Comparison of ENCODE assay signal across 2 cellular contexts in the genomic region with DNA sequence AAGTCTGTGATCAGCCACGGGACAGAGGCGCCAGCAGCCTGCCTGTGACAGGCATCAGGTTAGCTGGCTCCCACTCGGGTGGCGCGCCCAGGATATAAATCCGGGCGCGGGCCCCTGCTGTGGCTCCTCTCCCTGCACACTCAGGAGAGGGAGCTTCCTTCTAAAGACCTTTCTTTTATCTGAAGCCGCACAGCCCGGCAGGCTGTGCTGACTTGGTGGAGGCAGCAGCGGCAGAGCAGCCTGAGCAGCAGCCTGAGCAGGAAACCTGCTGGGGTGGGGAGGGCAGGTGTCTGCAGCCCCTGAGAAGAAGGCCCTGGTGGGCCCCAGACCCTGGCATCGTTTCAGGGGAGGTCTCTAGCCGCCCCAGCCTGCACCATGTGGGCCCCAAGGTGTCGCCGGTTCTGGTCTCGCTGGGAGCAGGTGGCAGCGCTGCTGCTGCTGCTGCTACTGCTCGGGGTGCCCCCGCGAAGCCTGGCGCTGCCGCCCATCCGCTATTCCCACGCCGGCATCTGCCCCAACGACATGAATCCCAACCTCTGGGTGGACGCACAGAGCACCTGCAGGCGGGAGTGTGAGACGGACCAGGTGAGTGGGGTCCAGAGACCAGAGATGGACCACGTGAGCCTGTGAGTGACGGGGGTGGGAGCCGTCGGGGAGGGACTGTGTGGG.
TF ChIP-seq lines count a peak whose summit lies in the region.

A gene with protein sequence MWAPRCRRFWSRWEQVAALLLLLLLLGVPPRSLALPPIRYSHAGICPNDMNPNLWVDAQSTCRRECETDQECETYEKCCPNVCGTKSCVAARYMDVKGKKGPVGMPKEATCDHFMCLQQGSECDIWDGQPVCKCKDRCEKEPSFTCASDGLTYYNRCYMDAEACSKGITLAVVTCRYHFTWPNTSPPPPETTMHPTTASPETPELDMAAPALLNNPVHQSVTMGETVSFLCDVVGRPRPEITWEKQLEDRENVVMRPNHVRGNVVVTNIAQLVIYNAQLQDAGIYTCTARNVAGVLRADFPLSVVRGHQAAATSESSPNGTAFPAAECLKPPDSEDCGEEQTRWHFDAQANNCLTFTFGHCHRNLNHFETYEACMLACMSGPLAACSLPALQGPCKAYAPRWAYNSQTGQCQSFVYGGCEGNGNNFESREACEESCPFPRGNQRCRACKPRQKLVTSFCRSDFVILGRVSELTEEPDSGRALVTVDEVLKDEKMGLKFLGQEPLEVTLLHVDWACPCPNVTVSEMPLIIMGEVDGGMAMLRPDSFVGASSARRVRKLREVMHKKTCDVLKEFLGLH (plus strand): TSS at position 24 of the 669 bp plus-strand sequence. CDS start 352 bp downstream, at position 376.

TF ChIP-seq in SK-N-SH treated with all-trans-retinoic acid at 6 μM for 48 hours, 23 proteins besides CTCF, POLR2A, EP300 and RAD21 (continued from another document):
- TF ChIP-seq, protein P1, sequence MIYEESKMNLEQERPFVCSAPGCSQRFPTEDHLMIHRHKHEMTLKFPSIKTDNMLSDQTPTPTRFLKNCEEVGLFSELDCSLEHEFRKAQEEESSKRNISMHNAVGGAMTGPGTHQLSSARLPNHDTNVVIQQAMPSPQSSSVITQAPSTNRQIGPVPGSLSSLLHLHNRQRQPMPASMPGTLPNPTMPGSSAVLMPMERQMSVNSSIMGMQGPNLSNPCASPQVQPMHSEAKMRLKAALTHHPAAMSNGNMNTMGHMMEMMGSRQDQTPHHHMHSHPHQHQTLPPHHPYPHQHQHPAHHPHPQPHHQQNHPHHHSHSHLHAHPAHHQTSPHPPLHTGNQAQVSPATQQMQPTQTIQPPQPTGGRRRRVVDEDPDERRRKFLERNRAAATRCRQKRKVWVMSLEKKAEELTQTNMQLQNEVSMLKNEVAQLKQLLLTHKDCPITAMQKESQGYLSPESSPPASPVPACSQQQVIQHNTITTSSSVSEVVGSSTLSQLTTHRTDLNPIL (CRISPR knock-in tag; IDR thresholded peaks at IDR 0.05; ENCODE audit: low read depth) = no peak
- TF ChIP-seq GLIS3 (CRISPR knock-in tag; IDR thresholded peaks at IDR 0.05) = no peak
- TF ChIP-seq PPARA (CRISPR knock-in tag; IDR thresholded peaks at IDR 0.05; ENCODE audit: borderline replicate concordance) = no peak
- TF ChIP-seq, protein P2, sequence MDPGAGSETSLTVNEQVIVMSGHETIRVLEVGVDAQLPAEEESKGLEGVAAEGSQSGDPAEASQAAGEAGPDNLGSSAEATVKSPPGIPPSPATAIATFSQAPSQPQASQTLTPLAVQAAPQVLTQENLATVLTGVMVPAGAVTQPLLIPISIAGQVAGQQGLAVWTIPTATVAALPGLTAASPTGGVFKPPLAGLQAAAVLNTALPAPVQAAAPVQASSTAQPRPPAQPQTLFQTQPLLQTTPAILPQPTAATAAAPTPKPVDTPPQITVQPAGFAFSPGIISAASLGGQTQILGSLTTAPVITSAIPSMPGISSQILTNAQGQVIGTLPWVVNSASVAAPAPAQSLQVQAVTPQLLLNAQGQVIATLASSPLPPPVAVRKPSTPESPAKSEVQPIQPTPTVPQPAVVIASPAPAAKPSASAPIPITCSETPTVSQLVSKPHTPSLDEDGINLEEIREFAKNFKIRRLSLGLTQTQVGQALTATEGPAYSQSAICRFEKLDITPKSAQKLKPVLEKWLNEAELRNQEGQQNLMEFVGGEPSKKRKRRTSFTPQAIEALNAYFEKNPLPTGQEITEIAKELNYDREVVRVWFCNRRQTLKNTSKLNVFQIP (CRISPR knock-in tag; IDR thresholded peaks at IDR 0.05; ENCODE audit: borderline replicate concordance, low read depth) = no peak
- TF ChIP-seq, protein P3, sequence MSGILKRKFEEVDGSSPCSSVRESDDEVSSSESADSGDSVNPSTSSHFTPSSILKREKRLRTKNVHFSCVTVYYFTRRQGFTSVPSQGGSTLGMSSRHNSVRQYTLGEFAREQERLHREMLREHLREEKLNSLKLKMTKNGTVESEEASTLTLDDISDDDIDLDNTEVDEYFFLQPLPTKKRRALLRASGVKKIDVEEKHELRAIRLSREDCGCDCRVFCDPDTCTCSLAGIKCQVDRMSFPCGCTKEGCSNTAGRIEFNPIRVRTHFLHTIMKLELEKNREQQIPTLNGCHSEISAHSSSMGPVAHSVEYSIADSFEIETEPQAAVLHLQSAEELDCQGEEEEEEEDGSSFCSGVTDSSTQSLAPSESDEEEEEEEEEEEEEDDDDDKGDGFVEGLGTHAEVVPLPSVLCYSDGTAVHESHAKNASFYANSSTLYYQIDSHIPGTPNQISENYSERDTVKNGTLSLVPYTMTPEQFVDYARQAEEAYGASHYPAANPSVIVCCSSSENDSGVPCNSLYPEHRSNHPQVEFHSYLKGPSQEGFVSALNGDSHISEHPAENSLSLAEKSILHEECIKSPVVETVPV (CRISPR knock-in tag; IDR thresholded peaks at IDR 0.05) = no peak
- no peak for TF ChIP-seq TOX (CRISPR knock-in tag; IDR thresholded peaks at IDR 0.05; ENCODE audit: borderline replicate concordance)
- TF ChIP-seq ZNF70 (CRISPR knock-in tag; IDR thresholded peaks at IDR 0.05) = no peak
TF ChIP-seq in SK-N-SH treated with all-trans-retinoic acid at 6 μM for 48 hours: peak in this region for 0.

TF ChIP-seq in SK-N-SH, 30 proteins besides CTCF, POLR2A, EP300 and RAD21 (continued from another document):
- TF ChIP-seq, protein P4, sequence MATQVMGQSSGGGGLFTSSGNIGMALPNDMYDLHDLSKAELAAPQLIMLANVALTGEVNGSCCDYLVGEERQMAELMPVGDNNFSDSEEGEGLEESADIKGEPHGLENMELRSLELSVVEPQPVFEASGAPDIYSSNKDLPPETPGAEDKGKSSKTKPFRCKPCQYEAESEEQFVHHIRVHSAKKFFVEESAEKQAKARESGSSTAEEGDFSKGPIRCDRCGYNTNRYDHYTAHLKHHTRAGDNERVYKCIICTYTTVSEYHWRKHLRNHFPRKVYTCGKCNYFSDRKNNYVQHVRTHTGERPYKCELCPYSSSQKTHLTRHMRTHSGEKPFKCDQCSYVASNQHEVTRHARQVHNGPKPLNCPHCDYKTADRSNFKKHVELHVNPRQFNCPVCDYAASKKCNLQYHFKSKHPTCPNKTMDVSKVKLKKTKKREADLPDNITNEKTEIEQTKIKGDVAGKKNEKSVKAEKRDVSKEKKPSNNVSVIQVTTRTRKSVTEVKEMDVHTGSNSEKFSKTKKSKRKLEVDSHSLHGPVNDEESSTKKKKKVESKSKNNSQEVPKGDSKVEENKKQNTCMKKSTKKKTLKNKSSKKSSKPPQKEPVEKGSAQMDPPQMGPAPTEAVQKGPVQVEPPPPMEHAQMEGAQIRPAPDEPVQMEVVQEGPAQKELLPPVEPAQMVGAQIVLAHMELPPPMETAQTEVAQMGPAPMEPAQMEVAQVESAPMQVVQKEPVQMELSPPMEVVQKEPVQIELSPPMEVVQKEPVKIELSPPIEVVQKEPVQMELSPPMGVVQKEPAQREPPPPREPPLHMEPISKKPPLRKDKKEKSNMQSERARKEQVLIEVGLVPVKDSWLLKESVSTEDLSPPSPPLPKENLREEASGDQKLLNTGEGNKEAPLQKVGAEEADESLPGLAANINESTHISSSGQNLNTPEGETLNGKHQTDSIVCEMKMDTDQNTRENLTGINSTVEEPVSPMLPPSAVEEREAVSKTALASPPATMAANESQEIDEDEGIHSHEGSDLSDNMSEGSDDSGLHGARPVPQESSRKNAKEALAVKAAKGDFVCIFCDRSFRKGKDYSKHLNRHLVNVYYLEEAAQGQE (IDR thresholded peaks at IDR 0.05; ENCODE audit: low read depth, low read length) = no peak
- TF ChIP-seq YY1 (IDR thresholded peaks at IDR 0.05; ENCODE audit: low read depth) (no peak), TCF12 (IDR thresholded peaks at IDR 0.05) (no peak), JUND (IDR thresholded peaks at IDR 0.05) (no peak), RXRA (IDR thresholded peaks at IDR 0.05; ENCODE audit: borderline replicate concordance, low read depth) (no peak), NRF1 (IDR thresholded peaks at IDR 0.05; ENCODE audit: low read depth, low read length) (no peak), POLR2AphosphoS5 (IDR thresholded peaks at IDR 0.05; ENCODE audit: low read depth, low read length) (no peak), CHD2 (IDR thresholded peaks at IDR 0.05; ENCODE audit: low read length, partially characterized antibody) (no peak), EZH2phosphoT487 (IDR thresholded peaks at IDR 0.05; ENCODE audit: borderline replicate concordance, low read depth) (no peak), RCOR1 (IDR thresholded peaks at IDR 0.05; ENCODE audit: low read length) (no peak), FOXM1 (IDR thresholded peaks at IDR 0.05; ENCODE audit: low read depth) (no peak)
- TF ChIP-seq, protein P5, sequence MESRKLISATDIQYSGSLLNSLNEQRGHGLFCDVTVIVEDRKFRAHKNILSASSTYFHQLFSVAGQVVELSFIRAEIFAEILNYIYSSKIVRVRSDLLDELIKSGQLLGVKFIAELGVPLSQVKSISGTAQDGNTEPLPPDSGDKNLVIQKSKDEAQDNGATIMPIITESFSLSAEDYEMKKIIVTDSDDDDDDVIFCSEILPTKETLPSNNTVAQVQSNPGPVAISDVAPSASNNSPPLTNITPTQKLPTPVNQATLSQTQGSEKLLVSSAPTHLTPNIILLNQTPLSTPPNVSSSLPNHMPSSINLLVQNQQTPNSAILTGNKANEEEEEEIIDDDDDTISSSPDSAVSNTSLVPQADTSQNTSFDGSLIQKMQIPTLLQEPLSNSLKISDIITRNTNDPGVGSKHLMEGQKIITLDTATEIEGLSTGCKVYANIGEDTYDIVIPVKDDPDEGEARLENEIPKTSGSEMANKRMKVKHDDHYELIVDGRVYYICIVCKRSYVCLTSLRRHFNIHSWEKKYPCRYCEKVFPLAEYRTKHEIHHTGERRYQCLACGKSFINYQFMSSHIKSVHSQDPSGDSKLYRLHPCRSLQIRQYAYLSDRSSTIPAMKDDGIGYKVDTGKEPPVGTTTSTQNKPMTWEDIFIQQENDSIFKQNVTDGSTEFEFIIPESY (IDR thresholded peaks at IDR 0.05; ENCODE audit: borderline replicate concordance, low read depth) = no peak
- TF ChIP-seq, protein P6, sequence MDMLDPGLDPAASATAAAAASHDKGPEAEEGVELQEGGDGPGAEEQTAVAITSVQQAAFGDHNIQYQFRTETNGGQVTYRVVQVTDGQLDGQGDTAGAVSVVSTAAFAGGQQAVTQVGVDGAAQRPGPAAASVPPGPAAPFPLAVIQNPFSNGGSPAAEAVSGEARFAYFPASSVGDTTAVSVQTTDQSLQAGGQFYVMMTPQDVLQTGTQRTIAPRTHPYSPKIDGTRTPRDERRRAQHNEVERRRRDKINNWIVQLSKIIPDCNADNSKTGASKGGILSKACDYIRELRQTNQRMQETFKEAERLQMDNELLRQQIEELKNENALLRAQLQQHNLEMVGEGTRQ (IDR thresholded peaks at IDR 0.05; ENCODE audit: borderline replicate concordance, low read depth, low read length) = no peak
